Comparison of ENCODE assay signal across 8 cellular contexts in genomic region chr7:75866497-75867389, GRCh38. TPM values are rescaled to one million over a fixed set of nuclear protein-coding genes. Genes with fewer than 3 reads are reported as not detected.
DNase-seq lines count a peak whose midpoint lies in the region; ATAC-seq and TF ChIP-seq lines count a peak whose summit lies in the region.

No MANE protein-coding gene starts in this region.

- H3K27me3 Mint-ChIP-seq in T-helper 17 cell, result peaks cover 23% of the 10 kb centered on the region

- no peak overlapping the region for H3K4me3 ChIP-seq in breast epithelium

- TF ChIP-seq POLR2A in breast epithelium (IDR thresholded peaks at IDR 0.05), result no peak

- peaks cover 2% of the 10 kb centered on the region for H3K36me3 Mint-ChIP-seq in T-helper 17 cell (ENCODE audit: low read depth)

- H3K36me3 ChIP-seq in breast epithelium, result no peaks in the 10 kb centered on the region

- peak; percentile 99 for TF ChIP-seq CTCF in GM12872 (IDR thresholded peaks at IDR 0.05; ENCODE audit: insufficient read depth, low read depth, low read length)
- TF ChIP-seq CTCF in breast epithelium (IDR thresholded peaks at IDR 0.05), result peak; percentile 64 to 90 (median 87)

- H3K27ac Mint-ChIP-seq in T-helper 17 cell, result no peak overlapping the region

- ATAC-seq in T-helper 17 cell (peak; percentile 81), GM21390 (IDR thresholded peaks at IDR 0.05; ENCODE audit: unreplicated experiment) (no peak)

- DNase-seq in 8988T (peak; percentile 59), NCI-H1436 (lab: John Stamatoyannopoulos, UW) (peak; percentile 30), T-helper 17 cell (peak in 2 of 3 donors; percentile 19 to 20), breast epithelium (ENCODE audit: low spot score in 2 of 2) (peak in 1 of 2 donors; percentile 32), iPS-NIHi11 (ENCODE audit: low spot score) (peak; percentile 85)
- DNase-seq in stimulated activated CD4-positive, alpha-beta T cell treated with anti-CD3 and anti-CD28 coated beads, Interleukin-15, amount 100 ng/mL, for 24 hours, result peak; percentile 58

- intact Hi-C loops in breast epithelium (cut with DNase I; ENCODE audit: low total_unique reads), result no loop called here

- no peaks in the 10 kb centered on the region for H3K4me1 ChIP-seq in breast epithelium

- H3K9me3 ChIP-seq in T-helper 17 cell (ENCODE audit: control insufficient read depth, low read length, poor library complexity, severe bottlenecking) (no peaks in the 10 kb centered on the region), breast epithelium (no peaks in the 10 kb centered on the region)

- H3K27me3 ChIP-seq in breast epithelium, result no peaks in the 10 kb centered on the region

- H3K27ac ChIP-seq in breast epithelium, result no peak overlapping the region

- H3K4me3 Mint-ChIP-seq in T-helper 17 cell, result no peak overlapping the region

- peaks cover 8% of the 10 kb centered on the region for H3K4me1 Mint-ChIP-seq in T-helper 17 cell

RNA-seq across cellular contexts. Expression of gene RHBDD2, which starts 12.1 kb away (rescaled TPM):
- total RNA-seq in T-helper 17 cell (100 to 1,000 TPM; 136 to 140 TPM), breast epithelium (10 to 100 TPM; 36.6 to 47.7 (median 39.0) TPM)

RNA-seq across cellular contexts. Expression of gene POR, which starts 48.2 kb away (rescaled TPM):
- total RNA-seq in T-helper 17 cell, result 10 to 100 TPM; 48.7 to 51.0 TPM
- total RNA-seq in breast epithelium, result 100 to 1,000 TPM in 1 of 3 donors, 10 to 100 TPM in 2; 62.1 to 123 (median 87.7) TPM

RNA-seq across cellular contexts. Expression of gene CCL24, which starts 53.1 kb away (rescaled TPM):
- not detected for total RNA-seq in T-helper 17 cell
- total RNA-seq in breast epithelium, result 1 to 10 TPM in 1 of 3 donors, not detected in 2; 1.3 TPM
